ENCODE assay signal across 19 cellular contexts in the genomic region with DNA sequence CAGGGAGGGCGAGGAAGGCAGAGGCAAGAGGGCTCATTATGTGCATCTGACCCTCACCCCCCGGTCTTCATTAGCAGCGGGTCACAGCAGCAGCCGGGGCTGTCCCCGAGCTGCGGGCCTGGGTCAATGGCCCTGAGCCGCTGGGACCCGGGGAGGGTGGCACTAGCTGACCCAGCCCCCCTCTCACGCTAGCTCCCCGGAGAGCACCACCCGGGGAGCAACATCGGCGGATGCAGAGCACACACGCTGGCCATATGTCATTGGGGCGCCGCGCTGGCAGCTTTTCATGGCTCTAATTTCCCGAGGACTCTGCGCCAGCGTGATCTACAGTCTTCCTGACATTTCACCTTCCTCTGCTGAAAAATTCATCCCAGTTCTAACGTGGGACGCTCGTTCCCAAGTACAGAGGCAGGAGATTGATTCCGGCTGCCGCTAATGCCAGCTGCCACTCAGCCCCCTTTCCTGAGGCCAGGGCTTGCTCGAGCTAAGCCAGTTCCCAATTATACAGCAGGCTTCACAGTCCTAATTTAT.
A peak's percentile ranks its signal among the peaks of the same experiment; 100 is the strongest.
DNase-seq lines count a peak whose midpoint lies in the region; ATAC-seq and TF ChIP-seq lines count a peak whose summit lies in the region.
"Had no signal": no experiment of that assay in that cellular context is flagged by ENCODE, and none has a peak within 500 bp of the region (broad histone marks: within the 10 kb centered on the region; RNA-seq: fewer than 3 reads in every experiment).

No MANE protein-coding gene starts in this region.

- peaks cover 10% of the 10 kb centered on the region for H3K36me3 ChIP-seq in endodermal cell (ENCODE audit: control insufficient read depth, insufficient read depth, low read length)
- H3K36me3 ChIP-seq: brain microvascular endothelial cell, ovary had no signal

- H3K4me1 Mint-ChIP-seq in endodermal cell: no peaks in the 10 kb centered on the region
- peaks cover 2% of the 10 kb centered on the region for H3K4me1 Mint-ChIP-seq in progenitor cell of endocrine pancreas (ENCODE audit: low read depth)
- peaks cover 16% of the 10 kb centered on the region for H3K4me1 Mint-ChIP-seq in activated T-helper 17 cell treated with anti-CD3 and anti-CD28 coated beads, Interleukin-2, amount 50 U/mL, for 72 hours

- TF ChIP-seq CTCF in HFF-Myc (IDR thresholded peaks at IDR 0.05; ENCODE audit: low read depth, low read length, missing control alignments): no peak
- no peak for TF ChIP-seq CTCF in endodermal cell (conservative IDR thresholded peaks at IDR 0.05)
- TF ChIP-seq CTCF in progenitor cell of endocrine pancreas (IDR thresholded peaks at IDR 0.05; ENCODE audit: unreplicated experiment): no peak

- ATAC-seq in activated T-helper 17 cell treated with anti-CD3 and anti-CD28 coated beads, Interleukin-2, amount 50 U/mL, for 72 hours (replicated peaks): no peak
- ATAC-seq in HG02642 (IDR thresholded peaks at IDR 0.05; ENCODE audit: poor library complexity, unreplicated experiment): no peak

- H3K27me3 Mint-ChIP-seq in endodermal cell (ENCODE audit: insufficient read depth) (no peaks in the 10 kb centered on the region), progenitor cell of endocrine pancreas (no peaks in the 10 kb centered on the region)
- no peaks in the 10 kb centered on the region for H3K27me3 Mint-ChIP-seq in activated T-helper 17 cell treated with anti-CD3 and anti-CD28 coated beads, Interleukin-2, amount 50 U/mL, for 72 hours

- peak; percentile 26 for DNase-seq in NCI-H1092 treated with DMSO at 0.1 percent for 48 hours (lab: John Stamatoyannopoulos, UW)
- DNase-seq in NCI-H1092 (lab: John Stamatoyannopoulos, UW): no peak
- DNase-seq in HFF-Myc (ENCODE audit: extremely low read depth, low read depth): peak; percentile 10
- DNase-seq in endodermal cell: no peak
- DNase-seq in progenitor cell of endocrine pancreas (ENCODE audit: low spot score, unreplicated experiment): no peak
- DNase-seq in NCI-H226: no peak
- DNase-seq: activated CD4-positive, CD25-positive, alpha-beta regulatory T cell treated with anti-CD3 and anti-CD28 coated beads, Interleukin-2, amount 50 U/mL, for 72 hours; activated CD8-positive, alpha-beta memory T cell treated with anti-CD3 and anti-CD28 coated beads, Interleukin-2, amount 50 U/mL, for 48 hours; activated naive CD4-positive, alpha-beta T cell treated with Interleukin-2 at 50 U/mL for 16 hours; brain microvascular endothelial cell; mucosa of descending colon; NCI-H1105 treated with DMSO at 0.1 percent for 48 hours; SHP77 treated with DMSO at 0.1 percent for 48 hours; stimulated activated naive CD4-positive, alpha-beta T cell had no signal

- no peaks in the 10 kb centered on the region for H3K4me1 ChIP-seq in endodermal cell (ENCODE audit: control insufficient read depth, insufficient read depth, low read length)

- H3K27me3 ChIP-seq in endodermal cell (ENCODE audit: control insufficient read depth, insufficient read depth, low read length, poor library complexity, severe bottlenecking): no peaks in the 10 kb centered on the region
- H3K27me3 ChIP-seq: brain microvascular endothelial cell, dorsolateral prefrontal cortex, ovary had no signal

- H3K9me3 Mint-ChIP-seq in endodermal cell (no peaks in the 10 kb centered on the region), progenitor cell of endocrine pancreas (ENCODE audit: low read depth) (no peaks in the 10 kb centered on the region)
- H3K9me3 Mint-ChIP-seq in activated T-helper 17 cell treated with anti-CD3 and anti-CD28 coated beads, Interleukin-2, amount 50 U/mL, for 72 hours: no peaks in the 10 kb centered on the region

- H3K9ac ChIP-seq in endodermal cell (ENCODE audit: extremely low read depth, low read length, poor library complexity, severe bottlenecking): no peak overlapping the region
- H3K9ac ChIP-seq: KMS-11 had no signal

- H3K27ac ChIP-seq in endodermal cell (ENCODE audit: low read depth, low read length): peak overlapping the region; percentile 68
- H3K27ac ChIP-seq: brain microvascular endothelial cell, dorsolateral prefrontal cortex, KMS-11, ovary had no signal

- H3K27ac Mint-ChIP-seq in endodermal cell (peak overlapping the region; percentile 74), progenitor cell of endocrine pancreas (peak overlapping the region; percentile 5)
- no peak overlapping the region for H3K27ac Mint-ChIP-seq in activated T-helper 17 cell treated with anti-CD3 and anti-CD28 coated beads, Interleukin-2, amount 50 U/mL, for 72 hours

- no peak overlapping the region for H3K4me3 Mint-ChIP-seq in endodermal cell
- no peak overlapping the region for H3K4me3 Mint-ChIP-seq in progenitor cell of endocrine pancreas (ENCODE audit: low read depth)
- no peak overlapping the region for H3K4me3 Mint-ChIP-seq in activated T-helper 17 cell treated with anti-CD3 and anti-CD28 coated beads, Interleukin-2, amount 50 U/mL, for 72 hours

- WGBS in endodermal cell (ENCODE audit: insufficient coverage in 1 of 2, insufficient read length in 1 of 2), 2 experiments: 93% methylated on average over 21 to 26 of the region's 26 CpGs

- H3K9me3 ChIP-seq in endodermal cell (ENCODE audit: control insufficient read depth, low read length): no peaks in the 10 kb centered on the region
- H3K9me3 ChIP-seq: mucosa of descending colon, ovary had no signal

- H3K4me3 ChIP-seq in HFF-Myc (replicated peaks; ENCODE audit: low read depth, low read length): no peak overlapping the region
- no peak overlapping the region for H3K4me3 ChIP-seq in endodermal cell (ENCODE audit: low read length)
- H3K4me3 ChIP-seq: dorsolateral prefrontal cortex, mucosa of descending colon, ovary had no signal

- H3K36me3 Mint-ChIP-seq in endodermal cell (ENCODE audit: low read depth) (peaks cover 27% of the 10 kb centered on the region), progenitor cell of endocrine pancreas (ENCODE audit: insufficient read depth) (peaks cover 6% of the 10 kb centered on the region)
- peaks cover 10% of the 10 kb centered on the region for H3K36me3 Mint-ChIP-seq in activated T-helper 17 cell treated with anti-CD3 and anti-CD28 coated beads, Interleukin-2, amount 50 U/mL, for 72 hours (ENCODE audit: low read depth)

Comparison
In these comparisons a context has a peak if more than half of its experiments do, and no peak if none do; other contexts are left out.
1. DNase-seq: peak in NCI-H1092 treated with DMSO at 0.1 percent for 48 hours (single experiment) and HFF-Myc (single experiment); none in NCI-H1092 (single experiment), endodermal cell (single experiment), progenitor cell of endocrine pancreas (single experiment) and NCI-H226 (single experiment).